In the genomic region with DNA sequence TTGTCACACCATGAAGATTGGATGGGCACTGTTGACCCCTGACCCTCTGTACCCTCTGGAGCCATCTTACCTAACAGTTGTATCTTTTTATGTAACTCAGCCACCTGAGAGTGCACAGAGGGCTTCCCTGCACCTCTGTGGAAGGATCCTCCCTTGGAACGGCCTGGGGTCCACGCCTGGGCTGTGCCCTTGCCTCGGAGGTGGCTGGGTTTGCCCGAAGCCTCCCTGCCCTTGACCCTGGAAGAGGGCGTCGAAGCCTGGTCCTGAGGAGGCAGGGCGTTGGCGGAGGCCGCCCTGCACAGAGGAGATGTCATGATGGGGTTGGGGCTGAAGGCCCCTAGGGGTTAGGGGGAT, we compare ENCODE assay signal across 8 cellular contexts. TPM values are rescaled to one million over a fixed set of nuclear protein-coding genes. Genes with fewer than 3 reads are reported as not detected.
A peak's percentile ranks its signal among the peaks of the same experiment; 100 is the strongest.
DNase-seq lines count a peak whose midpoint lies in the region; ATAC-seq and TF ChIP-seq lines count a peak whose summit lies in the region.

No MANE protein-coding gene starts in this region.

- peak overlapping the region; percentile 82 to 93 for H3K4me3 ChIP-seq in ascending aorta
- H3K4me3 ChIP-seq in mesenchymal stem cell (ENCODE audit: insufficient read depth in 1 of 2, low read depth in 1 of 2, low read length in 2 of 2), result peak overlapping the region; percentile 49 to 99

- peaks cover 22% of the 10 kb centered on the region for H3K79me1 ChIP-seq in mesenchymal stem cell (replicated peaks; ENCODE audit: low read length, poor library complexity, severe bottlenecking)

- peak overlapping the region; percentile 76 for H2BK15ac ChIP-seq in mesenchymal stem cell (ENCODE audit: low read depth, poor library complexity, severe bottlenecking)

- no peak overlapping the region for H2BK5ac ChIP-seq in mesenchymal stem cell (ENCODE audit: low read depth, low read length, poor library complexity, severe bottlenecking)

- peak overlapping the region; percentile 87 to 91 for H2BK12ac ChIP-seq in mesenchymal stem cell (ENCODE audit: low read length in 2 of 2)

- H3K14ac ChIP-seq in mesenchymal stem cell (ENCODE audit: low read length in 2 of 2), result peak overlapping the region in 1 of 2 experiments; percentile 69

- peak overlapping the region; percentile 95 for H4K8ac ChIP-seq in mesenchymal stem cell (ENCODE audit: low read length)

- H3K9me3 ChIP-seq in ascending aorta, result no peaks in the 10 kb centered on the region
- H3K9me3 ChIP-seq in mesenchymal stem cell (ENCODE audit: control insufficient read depth, low read length), result no peaks in the 10 kb centered on the region

- H2AK5ac ChIP-seq in mesenchymal stem cell (ENCODE audit: low read length, severe bottlenecking), result no peak overlapping the region

- H3K27ac ChIP-seq in ascending aorta, result peak overlapping the region; percentile 73 to 80
- peak overlapping the region; percentile 68 for H3K27ac ChIP-seq in mesenchymal stem cell (ENCODE audit: low read length, poor library complexity, severe bottlenecking)

- H3K36me3 ChIP-seq in ascending aorta (peaks cover 18 to 20% of the 10 kb centered on the region in 2 donors), mesenchymal stem cell (ENCODE audit: control insufficient read depth in 1 of 2, insufficient read depth in 2 of 2, low read depth in 1 of 2, low read length in 2 of 2) (peaks cover 29 to 31% of the 10 kb centered on the region in 2 experiments)

- H3K4me1 ChIP-seq in ascending aorta, result peaks cover 12 to 14% of the 10 kb centered on the region in 2 donors
- H3K4me1 ChIP-seq in mesenchymal stem cell (ENCODE audit: control insufficient read depth, insufficient read depth, low read depth, low read length), result peaks cover 13% of the 10 kb centered on the region

- H3K4ac ChIP-seq in mesenchymal stem cell (ENCODE audit: low read depth in 1 of 2, low read length in 2 of 2), result peak overlapping the region; percentile 72 to 98

- peak overlapping the region; percentile 95 for H3K9ac ChIP-seq in mesenchymal stem cell (ENCODE audit: low read length)

- H3K27me3 ChIP-seq in ascending aorta (no peaks in the 10 kb centered on the region), mesenchymal stem cell (ENCODE audit: control insufficient read depth in 1 of 2, insufficient read depth in 1 of 2, low read length in 2 of 2) (no peaks in the 10 kb centered on the region)

- DNase-seq in ascending aorta (ENCODE audit: low spot score in 2 of 2) (no peak), mesenchymal stem cell (no peak), NCI-H1048 (lab: John Stamatoyannopoulos, UW) (no peak), SW 1271 (lab: John Stamatoyannopoulos, UW) (no peak), NCI-H510A (lab: John Stamatoyannopoulos, UW) (no peak), cortex of kidney (lab: John Stamatoyannopoulos, UW) (no peak)

- intact Hi-C loops in ascending aorta (cut with DNase I), result loop anchor here (1.0 to 2.0 kb wide), 5 partner anchors 12 to 88 kb away; a partner anchor contains a TSS

- WGBS in mesenchymal stem cell, result 19% methylated on average over 8 of the region's 9 CpGs

- peak overlapping the region in 1 of 2 experiments; percentile 24 for H3K23ac ChIP-seq in mesenchymal stem cell (ENCODE audit: low read length in 2 of 2)

- H2BK120ac ChIP-seq in mesenchymal stem cell (ENCODE audit: low read depth, low read length), result no peak overlapping the region

- peak overlapping the region; percentile 87 for H3K4me2 ChIP-seq in mesenchymal stem cell (ENCODE audit: low read length, poor library complexity, severe bottlenecking)

- TF ChIP-seq CTCF in ascending aorta (IDR thresholded peaks at IDR 0.05), result no peak

- H2AFZ ChIP-seq in mesenchymal stem cell (ENCODE audit: low read depth, low read length), result peak overlapping the region; percentile 98

- peak overlapping the region; percentile 92 for H4K91ac ChIP-seq in mesenchymal stem cell (ENCODE audit: low read length)

- ATAC-seq in GM18867 (IDR thresholded peaks at IDR 0.05; ENCODE audit: unreplicated experiment), result peak; percentile 13
- peak; percentile 4 for ATAC-seq in HG03066 (IDR thresholded peaks at IDR 0.05; ENCODE audit: low read depth, unreplicated experiment)

- peak overlapping the region; percentile 75 to 84 for H3K18ac ChIP-seq in mesenchymal stem cell (ENCODE audit: low read depth in 1 of 2, low read length in 2 of 2)

RNA-seq across cellular contexts. Expression of a gene that starts 0.2 kb away (rescaled TPM):
- total RNA-seq in ascending aorta, result not detected
- 0.50 TPM for polyA plus RNA-seq in mesenchymal stem cell (2013, experiment 1 of 2)
- polyA plus RNA-seq in mesenchymal stem cell (2013, experiment 2 of 2), result 0.40 TPM

RNA-seq across cellular contexts. Expression of a gene that starts 0.8 kb away (rescaled TPM):
- total RNA-seq in ascending aorta, result 208 TPM
- 307 TPM for polyA plus RNA-seq in mesenchymal stem cell (2013, experiment 1 of 2)
- polyA plus RNA-seq in mesenchymal stem cell (2013, experiment 2 of 2), result 301 TPM

RNA-seq across cellular contexts. Expression of a gene that starts 15.6 kb away (rescaled TPM):
- 63.2 TPM for total RNA-seq in ascending aorta
- polyA plus RNA-seq in mesenchymal stem cell (2013, experiment 1 of 2), result 3.4 TPM
- 2.5 TPM for polyA plus RNA-seq in mesenchymal stem cell (2013, experiment 2 of 2)

RNA-seq across cellular contexts. Expression of a gene that starts 46.2 kb away (rescaled TPM):
- total RNA-seq in ascending aorta, result not detected
- 0.04 TPM for polyA plus RNA-seq in mesenchymal stem cell (2013, experiment 1 of 2)
- not detected for polyA plus RNA-seq in mesenchymal stem cell (2013, experiment 2 of 2)

RNA-seq across cellular contexts. Expression of a gene that starts 50.6 kb away (rescaled TPM):
- total RNA-seq in ascending aorta, result 0.21 TPM
- polyA plus RNA-seq in mesenchymal stem cell (2013, experiment 1 of 2), result 16.4 TPM
- polyA plus RNA-seq in mesenchymal stem cell (2013, experiment 2 of 2), result 17.2 TPM
